Comparison of ENCODE assay signal across 8 cellular contexts in the genomic region with DNA sequence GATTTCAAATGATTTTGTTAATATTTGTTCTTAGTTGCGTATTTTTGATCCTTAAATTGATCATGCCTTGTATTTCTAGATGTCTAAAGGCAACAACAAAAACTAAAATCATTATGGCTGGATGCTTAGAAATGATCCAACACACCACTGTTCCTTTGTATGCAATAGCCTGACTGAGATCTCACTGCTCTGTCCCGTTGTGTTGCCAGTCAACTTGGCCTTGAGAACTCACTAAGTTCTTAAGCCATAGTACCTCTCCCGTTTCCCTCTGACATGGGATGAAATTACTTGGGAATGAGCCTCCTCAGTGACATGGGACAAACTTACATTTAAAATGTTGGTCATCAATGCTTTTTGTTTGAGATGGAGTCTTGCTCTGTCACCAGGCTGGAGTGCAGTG.
"Had no signal": no experiment of that assay in that cellular context is flagged by ENCODE, and none has a peak within 500 bp of the region (broad histone marks: within the 10 kb centered on the region; RNA-seq: fewer than 3 reads in every experiment).

No MANE protein-coding gene starts in this region.

- ATAC-seq: GM12878 had no signal

- DNase-seq: GDM1, GF-D8 had no signal

- FAIRE-seq: G401.6, GM12878, GM12891, GM12892, GM18507, GM19239 had no signal

- H3K4me3 ChIP-seq: GM12878 had no signal
